Comparison of ENCODE assay signal across 8 cellular contexts in the genomic region with DNA sequence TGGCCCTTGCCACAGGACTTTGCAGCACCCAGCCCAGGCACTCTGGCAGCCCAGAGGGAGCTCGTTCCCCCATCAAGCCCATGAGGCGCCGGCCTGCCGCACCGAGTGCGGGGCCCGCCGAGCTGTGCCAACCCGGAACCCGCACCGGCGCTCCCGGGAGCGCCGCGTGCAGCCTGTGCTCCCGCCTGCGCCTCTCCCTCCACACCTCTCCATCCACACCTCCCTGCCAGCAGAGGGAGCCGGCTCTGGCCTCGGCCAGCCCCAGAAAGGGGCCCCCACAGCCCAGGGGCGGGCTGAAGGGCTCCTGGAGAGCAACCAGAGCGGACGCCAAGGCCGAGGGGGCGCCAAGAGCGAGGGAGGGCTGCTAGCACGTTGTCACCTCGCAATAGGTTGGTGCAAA.
"Had no signal": no experiment of that assay in that cellular context is flagged by ENCODE, and none has a peak within 500 bp of the region (broad histone marks: within the 10 kb centered on the region; RNA-seq: fewer than 3 reads in every experiment).

No MANE protein-coding gene starts in this region.

- H3K27ac Mint-ChIP-seq: HFFc6 had no signal

- H3K4me3 Mint-ChIP-seq: HFFc6, IgD-negative memory B cell had no signal

- FAIRE-seq: HepG2 had no signal

- H3K9ac ChIP-seq: GM23248, KMS-11 had no signal

- H3K36me3 ChIP-seq: HAP-1 had no signal

- H3K9me3 Mint-ChIP-seq: HFFc6 had no signal

- H3K36me3 Mint-ChIP-seq: IgD-negative memory B cell had no signal

- H2AFZ ChIP-seq: GM23248 had no signal

- H3K4me2 ChIP-seq: KMS-11 had no signal

- H3K4me3 ChIP-seq: GM23248, HAP-1 had no signal

- H3K4me1 Mint-ChIP-seq: IgD-negative memory B cell had no signal

- H3K9me3 ChIP-seq: HAP-1 had no signal

- DNase-seq: GM23248, HFFc6, KBM-7 had no signal

- H3K4me1 ChIP-seq: HAP-1 had no signal

- H3K27ac ChIP-seq: GM23248, HL-60, KMS-11 had no signal
